In genomic region chr5:162248107-162248713, GRCh38 we compare ENCODE assay signal across 10 cellular contexts.
DNase-seq lines count a peak whose midpoint lies in the region; ATAC-seq and TF ChIP-seq lines count a peak whose summit lies in the region.
"Had no signal": no experiment of that assay in that cellular context is flagged by ENCODE, and none has a peak within 500 bp of the region (broad histone marks: within the 10 kb centered on the region; RNA-seq: fewer than 3 reads in every experiment).

No MANE protein-coding gene starts in this region.

- H3K27ac ChIP-seq in SJCRH30: no peak overlapping the region
- no peak overlapping the region for H3K27ac ChIP-seq in liver (ENCODE audit: low read depth in 1 of 2, low read length in 2 of 2)
- H3K27ac ChIP-seq: upper lobe of left lung had no signal

- no peak overlapping the region for H3K9ac ChIP-seq in liver (ENCODE audit: low read depth in 1 of 2, low read length in 2 of 2)

- ATAC-seq in HG02798 (IDR thresholded peaks at IDR 0.05; ENCODE audit: poor library complexity, unreplicated experiment) (peak; percentile 60), HG03439 (IDR thresholded peaks at IDR 0.05; ENCODE audit: unreplicated experiment) (no peak), omental fat pad (ENCODE audit: low FRiP score) (no peak)

- H3K36me3 ChIP-seq in SJCRH30 (no peaks in the 10 kb centered on the region), liver (ENCODE audit: control insufficient read depth in 4 of 4, insufficient read depth in 3 of 4, low read depth in 1 of 4, low read length in 3 of 4) (no peaks in the 10 kb centered on the region)
- H3K36me3 ChIP-seq: HAP-1, upper lobe of left lung had no signal

- no peaks in the 10 kb centered on the region for H3K27me3 ChIP-seq in SJCRH30
- H3K27me3 ChIP-seq in liver (ENCODE audit: control insufficient read depth in 4 of 4, insufficient read depth in 4 of 4, low read length in 3 of 4): peaks cover 0 to 5% (median 0%) of the 10 kb centered on the region in 4 donors
- H3K27me3 ChIP-seq: upper lobe of left lung had no signal

- peak; percentile 6 to 53 for DNase-seq in SJCRH30
- no peak for DNase-seq in cortex of kidney (lab: John Stamatoyannopoulos, UW)
- DNase-seq in omental fat pad (ENCODE audit: low spot score): no peak
- DNase-seq in NCI-H1092 (lab: John Stamatoyannopoulos, UW): no peak
- DNase-seq: upper lobe of left lung had no signal

- H3K4me1 ChIP-seq in SJCRH30: no peaks in the 10 kb centered on the region
- H3K4me1 ChIP-seq in liver (ENCODE audit: control insufficient read depth in 4 of 4, insufficient read depth in 4 of 4, low read length in 3 of 4): no peaks in the 10 kb centered on the region
- H3K4me1 ChIP-seq: HAP-1, upper lobe of left lung had no signal

- 59% methylated on average over 11 of the region's 11 CpGs for WGBS in liver

- no peak for TF ChIP-seq RAD21 in liver (IDR thresholded peaks at IDR 0.05)

- no peak overlapping the region for H3K4me3 ChIP-seq in SJCRH30
- H3K4me3 ChIP-seq in liver (ENCODE audit: low read depth in 1 of 3, low read length in 3 of 3): no peak overlapping the region
- H3K4me3 ChIP-seq: HAP-1, upper lobe of left lung had no signal

- H3K9me3 ChIP-seq in SJCRH30 (replicated peaks) (no peaks in the 10 kb centered on the region), liver (ENCODE audit: control insufficient read depth in 4 of 4, low read length in 3 of 4) (no peaks in the 10 kb centered on the region)
- H3K9me3 ChIP-seq: HAP-1, upper lobe of left lung had no signal

- TF ChIP-seq CTCF in GM12874 (IDR thresholded peaks at IDR 0.05; ENCODE audit: insufficient read depth, low read depth, low read length): peak; percentile 39; the same call in 1 of the 2 replicates
- peak; percentile 7 for TF ChIP-seq CTCF in liver (IDR thresholded peaks at IDR 0.05; ENCODE audit: low read depth, low read length, missing input control)
- no peak for TF ChIP-seq CTCF in omental fat pad (IDR thresholded peaks at IDR 0.05)

TF ChIP-seq in liver, 16 proteins besides CTCF, POLR2A, EP300 and RAD21:
- TF ChIP-seq RXRA (IDR thresholded peaks at IDR 0.05): no peak
- TF ChIP-seq ATF3 (IDR thresholded peaks at IDR 0.05): no peak
- no peak for TF ChIP-seq YY1 (IDR thresholded peaks at IDR 0.05)
- TF ChIP-seq REST (IDR thresholded peaks at IDR 0.05): no peak
- no peak for TF ChIP-seq JUND (IDR thresholded peaks at IDR 0.05)
- TF ChIP-seq NR2F2 (IDR thresholded peaks at IDR 0.05): no peak
- no peak for TF ChIP-seq MAX (IDR thresholded peaks at IDR 0.05)
- no peak for TF ChIP-seq GABPA (IDR thresholded peaks at IDR 0.05 in 1 of 2, conservative IDR thresholded peaks at IDR 0.05 in 1 of 2)
- TF ChIP-seq EGR1 (IDR thresholded peaks at IDR 0.05; ENCODE audit: low read depth in 2 of 2): no peak
- TF ChIP-seq SP1 (IDR thresholded peaks at IDR 0.05): no peak
- TF ChIP-seq HNF4A (conservative IDR thresholded peaks at IDR 0.05): no peak
- no peak for TF ChIP-seq FOXA2 (IDR thresholded peaks at IDR 0.05)
- no peak for TF ChIP-seq TAF1 (conservative IDR thresholded peaks at IDR 0.05)
- no peak for TF ChIP-seq ZBTB33 (IDR thresholded peaks at IDR 0.05)
- TF ChIP-seq FOXA1 (IDR thresholded peaks at IDR 0.05): no peak

Comparison
In these comparisons a context has a peak if more than half of its experiments do, and no peak if none do; other contexts are left out.
1. CTCF ChIP-seq: peak in GM12874 (single experiment) and liver (single experiment); none in omental fat pad (0 of 3).
2. DNase-seq: peak in SJCRH30 (2 of 2); none in cortex of kidney (single experiment), omental fat pad (single experiment) and NCI-H1092 (single experiment).